13 cellular contexts compared by ENCODE assay signal in the genomic region with DNA sequence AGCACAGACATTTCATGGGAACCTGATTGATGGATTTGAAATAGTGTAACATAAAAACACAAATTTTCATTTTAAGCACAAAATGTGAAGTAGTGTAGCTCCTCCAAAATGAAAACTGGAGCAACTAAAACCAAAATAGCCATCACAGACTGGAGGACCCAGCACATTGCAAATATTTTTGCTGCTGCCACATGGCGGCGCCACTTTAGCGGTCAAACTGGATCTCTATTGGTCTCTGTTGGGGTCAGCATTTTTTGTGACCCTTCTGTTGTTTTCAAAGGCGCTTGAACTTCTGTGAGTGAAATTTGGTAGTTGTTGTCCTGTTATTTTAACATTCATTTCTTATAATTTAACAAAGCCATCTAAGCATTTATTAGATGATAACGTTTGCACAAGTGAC.
A peak's percentile ranks its signal among the peaks of the same experiment; 100 is the strongest.
DNase-seq lines count a peak whose midpoint lies in the region; ATAC-seq and TF ChIP-seq lines count a peak whose summit lies in the region.
"Had no signal": no experiment of that assay in that cellular context is flagged by ENCODE, and none has a peak within 500 bp of the region (broad histone marks: within the 10 kb centered on the region; RNA-seq: fewer than 3 reads in every experiment).

No MANE protein-coding gene starts in this region.

- peak; percentile 81 for TF ChIP-seq CTCF in 22Rv1 (IDR thresholded peaks at IDR 0.05)
- TF ChIP-seq CTCF in GM10248 (IDR thresholded peaks at IDR 0.05; ENCODE audit: control extremely low read depth, extremely low read depth, low read depth, missing control alignments) = peak; percentile 26
- peak; percentile 13 for TF ChIP-seq CTCF in fibroblast of mammary gland (conservative IDR thresholded peaks at IDR 0.05; ENCODE audit: control insufficient read depth, insufficient read depth, low read depth, low read length)
- TF ChIP-seq CTCF in gastrocnemius medialis (IDR thresholded peaks at IDR 0.05 in 4 of 5, conservative IDR thresholded peaks at IDR 0.05 in 1 of 5) = no peak
- TF ChIP-seq CTCF in colonic mucosa (IDR thresholded peaks at IDR 0.05) = no peak

- H3K27ac ChIP-seq in 22Rv1 (no peak overlapping the region), gastrocnemius medialis (no peak overlapping the region), colonic mucosa (no peak overlapping the region)

- POLR2A ChIA-PET in GM10248 (lab: Yijun Ruan, JAX) = no interaction called here

- H3K9me3 ChIP-seq in NT2/D1 (ENCODE audit: insufficient read depth, low read length) (no peaks in the 10 kb centered on the region), gastrocnemius medialis (no peaks in the 10 kb centered on the region), colonic mucosa (no peaks in the 10 kb centered on the region)

- in situ Hi-C loops in gastrocnemius medialis (cut with MboI; ENCODE audit: low sequenced_read_pairs in 4 of 4) = no loop called here

- H3K9ac ChIP-seq in NT2/D1 (ENCODE audit: insufficient read length, low read depth) (no peak overlapping the region), colonic mucosa (ENCODE audit: low read depth in 2 of 2, low read length in 2 of 2) (no peak overlapping the region)

- CTCF ChIA-PET in GM10248 (lab: Yijun Ruan, JAX) = no interaction called here

- ATAC-seq in gastrocnemius medialis = no peak
- no peak for ATAC-seq in HG03139 (IDR thresholded peaks at IDR 0.05; ENCODE audit: unreplicated experiment)
- ATAC-seq: left cardiac atrium had no signal

- no peak for TF ChIP-seq POLR2A in gastrocnemius medialis (IDR thresholded peaks at IDR 0.05)

- DNase-seq in GM10248 (ENCODE audit: extremely low spot score) (no peak), NT2/D1 (ENCODE audit: low read depth, low spot score) (peak; percentile 38), fibroblast of mammary gland (ENCODE audit: low read depth) (no peak), NCI-H1105 treated with DMSO at 0.1 percent for 48 hours (lab: John Stamatoyannopoulos, UW) (no peak), gastrocnemius medialis (no peak), colonic mucosa (no peak)
- DNase-seq: activated CD4-positive, CD25-positive, alpha-beta regulatory T cell; central memory CD4-positive, alpha-beta T cell; left cardiac atrium; NCI-H2081 treated with DMSO at 0.1 percent for 48 hours; nucleus accumbens had no signal

- intact Hi-C loops in gastrocnemius medialis (cut with DNase I; ENCODE audit: low total_unique reads) = no loop called here
- intact Hi-C loops in colonic mucosa (cut with DNase I) = no loop called here

- no peaks in the 10 kb centered on the region for H3K27me3 ChIP-seq in NT2/D1 (ENCODE audit: insufficient read depth, insufficient read length)
- H3K27me3 ChIP-seq in gastrocnemius medialis = no peaks in the 10 kb centered on the region
- no peaks in the 10 kb centered on the region for H3K27me3 ChIP-seq in colonic mucosa

- no peak overlapping the region for H3K4me3 ChIP-seq in NT2/D1 (ENCODE audit: insufficient read length, low read depth)
- no peak overlapping the region for H3K4me3 ChIP-seq in fibroblast of mammary gland (ENCODE audit: control insufficient read depth, low read depth, low read length)
- H3K4me3 ChIP-seq in gastrocnemius medialis = no peak overlapping the region
- H3K4me3 ChIP-seq in colonic mucosa = no peak overlapping the region

- no peaks in the 10 kb centered on the region for H3K4me1 ChIP-seq in NT2/D1 (ENCODE audit: insufficient read depth, insufficient read length)
- H3K4me1 ChIP-seq in gastrocnemius medialis = no peaks in the 10 kb centered on the region
- no peaks in the 10 kb centered on the region for H3K4me1 ChIP-seq in colonic mucosa

- H3K36me3 ChIP-seq in NT2/D1 (ENCODE audit: insufficient read depth, insufficient read length, low read length) = no peaks in the 10 kb centered on the region
- no peaks in the 10 kb centered on the region for H3K36me3 ChIP-seq in gastrocnemius medialis
- no peaks in the 10 kb centered on the region for H3K36me3 ChIP-seq in colonic mucosa

Comparison
In these comparisons a context has a peak if more than half of its experiments do, and no peak if none do; other contexts are left out.
1. CTCF ChIP-seq: peak in 22Rv1 (single experiment), GM10248 (single experiment) and fibroblast of mammary gland (single experiment); none in gastrocnemius medialis (0 of 5) and colonic mucosa (single experiment).